34 cellular contexts compared by ENCODE assay signal in the genomic region with DNA sequence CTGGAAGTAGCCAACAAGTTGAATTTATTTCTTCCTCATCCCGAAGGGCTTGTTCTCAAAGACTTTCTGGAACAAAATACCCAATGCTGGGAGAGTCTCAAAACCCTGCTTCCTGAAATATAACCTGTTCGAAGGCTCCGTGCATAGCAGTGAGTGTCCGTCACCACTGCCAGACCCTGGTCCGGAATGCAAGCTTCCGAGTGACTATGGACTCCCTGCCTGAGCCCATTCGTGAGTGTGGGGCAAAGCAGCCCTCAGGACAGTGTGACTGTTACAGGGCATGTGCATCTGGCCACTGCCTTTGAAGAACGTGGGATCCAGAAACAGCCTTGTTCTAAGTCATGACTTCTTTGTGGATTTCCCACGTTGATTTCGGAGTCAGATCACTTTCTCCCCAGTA.
"Had no signal": no experiment of that assay in that cellular context is flagged by ENCODE, and none has a peak within 500 bp of the region (broad histone marks: within the 10 kb centered on the region; RNA-seq: fewer than 3 reads in every experiment).

No MANE protein-coding gene starts in this region.

- DNase-seq: activated B cell treated with CpG ODN at 0.5 μM for 24 hours; activated CD4-positive, alpha-beta T cell treated with anti-CD3 and anti-CD28 coated beads for 48 hours; activated CD4-positive, alpha-beta T cell treated with anti-CD3 and anti-CD28 coated beads, Interleukin-2, amount 50 U/mL, for 1 hour; activated CD4-positive, alpha-beta T cell treated with anti-CD3 and anti-CD28 coated beads, Interleukin-2, amount 50 U/mL, for 48 hours; activated CD8-positive, alpha-beta memory T cell treated with anti-CD3 and anti-CD28 coated beads for 24 hours; activated CD8-positive, alpha-beta T cell treated with anti-CD3 and anti-CD28 coated beads for 36 hours; activated effector memory CD4-positive, alpha-beta T cell treated with anti-CD3 and anti-CD28 coated beads, Interleukin-2, amount 50 U/mL, for 16 hours; activated naive CD4-positive, alpha-beta T cell treated with anti-CD3 and anti-CD28 coated beads for 36 hours; activated naive CD8-positive, alpha-beta T cell treated with anti-CD3 and anti-CD28 coated beads for 36 hours; activated naive CD8-positive, alpha-beta T cell treated with anti-CD3 and anti-CD28 coated beads, Interleukin-2, amount 50 U/mL, for 24 hours; activated T-cell treated with anti-CD3 and anti-CD28 coated beads, Interleukin-2, amount 50 U/mL, for 4 hours; amygdala; aorta; body of pancreas; caudate nucleus; cortex of kidney; dermis blood vessel endothelial cell; effector CD4-positive, alpha-beta T cell; effector memory CD8-positive, alpha-beta T cell; erythroblast; foreskin keratinocyte; gastrocnemius medialis; glutamatergic neuron; T-helper 1 cell; T-helper 17 cell; T1000; WERI-Rb-1 had no signal

- H3K27ac ChIP-seq: adrenal gland, body of pancreas, esophagus muscularis mucosa, foreskin keratinocyte, gastrocnemius medialis, WERI-Rb-1 had no signal

- H3K4me3 ChIP-seq: adrenal gland, body of pancreas, esophagus muscularis mucosa, gastrocnemius medialis had no signal

- H3K4me3 Mint-ChIP-seq: activated B cell treated with CpG ODN at 0.5 μM for 24 hours; activated CD8-positive, alpha-beta T cell treated with anti-CD3 and anti-CD28 coated beads for 36 hours; activated naive CD4-positive, alpha-beta T cell treated with anti-CD3 and anti-CD28 coated beads for 36 hours; activated naive CD4-positive, alpha-beta T cell treated with anti-CD3 and anti-CD28 coated beads, Interleukin-2, amount 50 U/mL, for 24 hours; activated naive CD8-positive, alpha-beta T cell treated with anti-CD3 and anti-CD28 coated beads for 36 hours; activated naive CD8-positive, alpha-beta T cell treated with anti-CD3 and anti-CD28 coated beads, Interleukin-2, amount 50 U/mL, for 24 hours; activated T-cell treated with anti-CD3 and anti-CD28 coated beads, Interleukin-2, amount 50 U/mL, for 4 hours; activated T-helper 1 cell treated with anti-CD3 and anti-CD28 coated beads, Interleukin-12 subunit alpha, Interleukin-12 subunit beta, Interleukin-2, Interleukin-4 antibody, amounts not matched to agents 30 ng/mL and 10 ng/mL and 1 ng/mL, durations not matched to agents 14 hours and 24 hours and 36 hours; effector memory CD8-positive, alpha-beta T cell; T-helper 17 cell; T-helper 2 cell treated with Interferon-gamma antibody and Interleukin-4, amounts not matched to agents 5 μg/mL and 100 μg/mL, for 36 hours had no signal

- H3K9me3 Mint-ChIP-seq: activated B cell treated with CpG ODN at 0.5 μM for 24 hours; activated CD8-positive, alpha-beta T cell treated with anti-CD3 and anti-CD28 coated beads for 36 hours; activated naive CD4-positive, alpha-beta T cell treated with anti-CD3 and anti-CD28 coated beads for 36 hours; activated naive CD4-positive, alpha-beta T cell treated with anti-CD3 and anti-CD28 coated beads, Interleukin-2, amount 50 U/mL, for 24 hours; activated naive CD8-positive, alpha-beta T cell treated with anti-CD3 and anti-CD28 coated beads for 36 hours; activated naive CD8-positive, alpha-beta T cell treated with anti-CD3 and anti-CD28 coated beads, Interleukin-2, amount 50 U/mL, for 24 hours; activated T-cell treated with anti-CD3 and anti-CD28 coated beads, Interleukin-2, amount 50 U/mL, for 4 hours; activated T-helper 1 cell treated with anti-CD3 and anti-CD28 coated beads, Interleukin-12 subunit alpha, Interleukin-12 subunit beta, Interleukin-2, Interleukin-4 antibody, amounts not matched to agents 30 ng/mL and 10 ng/mL and 1 ng/mL, durations not matched to agents 14 hours and 24 hours and 36 hours; T-helper 2 cell treated with Interferon-gamma antibody and Interleukin-4, amounts not matched to agents 5 μg/mL and 100 μg/mL, for 36 hours had no signal

- H3K27ac Mint-ChIP-seq: activated B cell treated with CpG ODN at 0.5 μM for 24 hours; activated CD8-positive, alpha-beta T cell treated with anti-CD3 and anti-CD28 coated beads for 36 hours; activated naive CD4-positive, alpha-beta T cell treated with anti-CD3 and anti-CD28 coated beads for 36 hours; activated naive CD4-positive, alpha-beta T cell treated with anti-CD3 and anti-CD28 coated beads, Interleukin-2, amount 50 U/mL, for 24 hours; activated naive CD8-positive, alpha-beta T cell treated with anti-CD3 and anti-CD28 coated beads for 36 hours; activated naive CD8-positive, alpha-beta T cell treated with anti-CD3 and anti-CD28 coated beads, Interleukin-2, amount 50 U/mL, for 24 hours; activated T-helper 1 cell treated with anti-CD3 and anti-CD28 coated beads, Interleukin-12 subunit alpha, Interleukin-12 subunit beta, Interleukin-2, Interleukin-4 antibody, amounts not matched to agents 30 ng/mL and 10 ng/mL and 1 ng/mL, durations not matched to agents 14 hours and 24 hours and 36 hours; activated T-helper 2 cell treated with anti-CD3 and anti-CD28 coated beads, Interferon-gamma antibody, Interleukin-2, Interleukin-4, amounts not matched to agents 10 μg/mL and 5 μg/mL and 100 μg/mL, durations not matched to agents 14 hours and 24 hours and 36 hours; effector memory CD8-positive, alpha-beta T cell; T-helper 17 cell; T-helper 2 cell treated with Interferon-gamma antibody and Interleukin-4, amounts not matched to agents 5 μg/mL and 100 μg/mL, for 36 hours had no signal

- ATAC-seq: activated CD4-positive, CD25-positive, alpha-beta regulatory T cell treated with anti-CD3 and anti-CD28 coated beads, Interleukin-2, amount 50 U/mL, for 24 hours; activated CD8-positive, alpha-beta T cell treated with anti-CD3 and anti-CD28 coated beads for 36 hours; activated naive CD8-positive, alpha-beta T cell treated with anti-CD3 and anti-CD28 coated beads, Interleukin-2, amount 50 U/mL, for 24 hours; activated T-cell treated with anti-CD3 and anti-CD28 coated beads, Interleukin-2, amount 50 U/mL, for 4 hours; body of pancreas; effector memory CD8-positive, alpha-beta T cell; foreskin keratinocyte; T-helper 17 cell had no signal

- H3K36me3 ChIP-seq: adrenal gland, esophagus muscularis mucosa, gastrocnemius medialis, WERI-Rb-1 had no signal

- H3K9me3 ChIP-seq: adrenal gland, body of pancreas, esophagus muscularis mucosa, gastrocnemius medialis had no signal

- H3K4me1 Mint-ChIP-seq: activated B cell treated with CpG ODN at 0.5 μM for 24 hours; activated naive CD8-positive, alpha-beta T cell treated with anti-CD3 and anti-CD28 coated beads, Interleukin-2, amount 50 U/mL, for 24 hours; T-helper 17 cell had no signal

- H3K27me3 ChIP-seq: body of pancreas had no signal

- H3K36me3 Mint-ChIP-seq: activated naive CD4-positive, alpha-beta T cell treated with anti-CD3 and anti-CD28 coated beads, Interleukin-2, amount 50 U/mL, for 24 hours; activated naive CD8-positive, alpha-beta T cell treated with anti-CD3 and anti-CD28 coated beads for 36 hours had no signal

- H3K4me1 ChIP-seq: adrenal gland, foreskin keratinocyte, gastrocnemius medialis had no signal
